In genomic region chr11:72753341-72754148, GRCh38 we compare ENCODE assay signal across 9 cellular contexts. TPM values are rescaled to one million over a fixed set of nuclear protein-coding genes. Genes with fewer than 3 reads are reported as not detected.
A peak's percentile ranks its signal among the peaks of the same experiment; 100 is the strongest.
DNase-seq lines count a peak whose midpoint lies in the region; ATAC-seq and TF ChIP-seq lines count a peak whose summit lies in the region.
"Had no signal": no experiment of that assay in that cellular context is flagged by ENCODE, and none has a peak within 500 bp of the region (broad histone marks: within the 10 kb centered on the region; RNA-seq: fewer than 3 reads in every experiment).

No MANE protein-coding gene starts in this region.

- no peaks in the 10 kb centered on the region for H3K9me2 ChIP-seq in Karpas-422 (replicated peaks; ENCODE audit: insufficient read depth, low read length)

- H3K4me2 ChIP-seq in Karpas-422 (ENCODE audit: low read depth, low read length, poor library complexity, severe bottlenecking) = no peak overlapping the region

- 60 to 71% methylated on average over 1 of the region's 9 CpGs for WGBS in gastroesophageal sphincter (ENCODE audit: low coverage in 1 of 2), 2 donors

- H3K36me3 Mint-ChIP-seq in activated naive CD8-positive, alpha-beta T cell treated with anti-CD3 and anti-CD28 coated beads, Interleukin-2, amount 50 U/mL, for 24 hours (ENCODE audit: low read depth) = no peaks in the 10 kb centered on the region

- H3K36me3 ChIP-seq in H7 (replicated peaks; ENCODE audit: control insufficient read depth, insufficient read depth, low read length) (no peaks in the 10 kb centered on the region), Karpas-422 (ENCODE audit: insufficient read depth, low read length) (no peaks in the 10 kb centered on the region), gastroesophageal sphincter (peaks cover 0 to 41% of the 10 kb centered on the region in 2 donors)

- H3K4me3 Mint-ChIP-seq in activated naive CD8-positive, alpha-beta T cell treated with anti-CD3 and anti-CD28 coated beads, Interleukin-2, amount 50 U/mL, for 24 hours = peak overlapping the region; percentile 93

- no peaks in the 10 kb centered on the region for H3K9me3 Mint-ChIP-seq in activated naive CD8-positive, alpha-beta T cell treated with anti-CD3 and anti-CD28 coated beads, Interleukin-2, amount 50 U/mL, for 24 hours

- no peak for DNase-seq in AG10803 (ENCODE audit: low read depth)
- peak; percentile 60 for DNase-seq in H7
- DNase-seq in activated naive CD8-positive, alpha-beta T cell treated with anti-CD3 and anti-CD28 coated beads, Interleukin-2, amount 50 U/mL, for 24 hours = no peak
- DNase-seq in medulla oblongata (ENCODE audit: extremely low spot score) = peak; percentile 57
- DNase-seq in Karpas-422 = no peak
- DNase-seq: NCI-H2171 had no signal

- no peak overlapping the region for H2AFZ ChIP-seq in Karpas-422 (ENCODE audit: low read length)

- H3K27me3 Mint-ChIP-seq in activated naive CD8-positive, alpha-beta T cell treated with anti-CD3 and anti-CD28 coated beads, Interleukin-2, amount 50 U/mL, for 24 hours = no peaks in the 10 kb centered on the region

- H3K27me3 ChIP-seq in H7 (ENCODE audit: control insufficient read depth, insufficient read depth, low read length) (no peaks in the 10 kb centered on the region), Karpas-422 (ENCODE audit: low read length) (no peaks in the 10 kb centered on the region), gastroesophageal sphincter (no peaks in the 10 kb centered on the region)

- no peak overlapping the region for H3K27ac Mint-ChIP-seq in activated naive CD8-positive, alpha-beta T cell treated with anti-CD3 and anti-CD28 coated beads, Interleukin-2, amount 50 U/mL, for 24 hours

- peaks cover 21% of the 10 kb centered on the region; the same call in 1 of the 2 replicates for H4K20me1 ChIP-seq in Karpas-422 (ENCODE audit: insufficient read depth, low read depth, low read length)

- H3K9ac ChIP-seq in Karpas-422 (ENCODE audit: low read length) = no peak overlapping the region

- no peak for TF ChIP-seq EP300 in gastroesophageal sphincter (IDR thresholded peaks at IDR 0.05)

- H3K79me2 ChIP-seq in Karpas-422 (ENCODE audit: low read length) = peaks cover 37% of the 10 kb centered on the region

- H3K9me3 ChIP-seq in Karpas-422 (ENCODE audit: low read length) = no peaks in the 10 kb centered on the region
- H3K9me3 ChIP-seq in gastroesophageal sphincter = no peaks in the 10 kb centered on the region

- peaks cover 35% of the 10 kb centered on the region for H3K4me1 Mint-ChIP-seq in activated naive CD8-positive, alpha-beta T cell treated with anti-CD3 and anti-CD28 coated beads, Interleukin-2, amount 50 U/mL, for 24 hours

- TF ChIP-seq POLR2A in gastroesophageal sphincter (IDR thresholded peaks at IDR 0.05) = no peak

- H3K27ac ChIP-seq in Karpas-422 (ENCODE audit: low read length) (no peak overlapping the region), gastroesophageal sphincter (peak overlapping the region in 1 of 4 donors; percentile 59)

- peaks cover 34% of the 10 kb centered on the region for H3K4me1 ChIP-seq in Karpas-422 (ENCODE audit: low read length)
- peaks cover 0 to 44% (median 16%) of the 10 kb centered on the region in 3 donors for H3K4me1 ChIP-seq in gastroesophageal sphincter

- TF ChIP-seq CTCF in AG10803 (conservative IDR thresholded peaks at IDR 0.05; ENCODE audit: low read length) = peak; percentile 18; the same call in 1 of the 2 replicates
- peak in 1 of 4 experiments; percentile 10 for TF ChIP-seq CTCF in gastroesophageal sphincter (IDR thresholded peaks at IDR 0.05)

- ATAC-seq in activated naive CD8-positive, alpha-beta T cell treated with anti-CD3 and anti-CD28 coated beads, Interleukin-2, amount 50 U/mL, for 24 hours = no peak
- ATAC-seq in HG02571 (IDR thresholded peaks at IDR 0.05; ENCODE audit: unreplicated experiment) (no peak), HG02763 (IDR thresholded peaks at IDR 0.05; ENCODE audit: unreplicated experiment) (no peak), gastroesophageal sphincter (no peak)

- H3K4me3 ChIP-seq in AG10803 (ENCODE audit: low read length) (no peak overlapping the region), H7 (ENCODE audit: insufficient read depth, low read depth, low read length) (no peak overlapping the region), Karpas-422 (ENCODE audit: low read length) (no peak overlapping the region), gastroesophageal sphincter (no peak overlapping the region)

RNA-seq across cellular contexts. Expression of gene ARAP1, which starts 1.3 kb away (rescaled TPM):
- total RNA-seq in H7 (2014; rRNA removed; shearing (Covaris generic)) = 85.2 and 85.5 TPM in 2 replicates
- 76.1 and 103 TPM in 2 replicates for total RNA-seq in Karpas-422 (2014; rRNA removed; shearing (Covaris generic); ENCODE audit: low replicate concordance)
- 100 to 1,000 TPM in 2 of 4 donors, 10 to 100 TPM in 2; 72.4 to 125 (median 95.1) TPM for total RNA-seq in gastroesophageal sphincter

RNA-seq across cellular contexts. Expression of gene STARD10, which starts 40.3 kb away (rescaled TPM):
- total RNA-seq in H7 (2014; rRNA removed; shearing (Covaris generic)) = 19.3 and 26.8 TPM in 2 replicates
- 4.3 and 4.7 TPM in 2 replicates for total RNA-seq in Karpas-422 (2014; rRNA removed; shearing (Covaris generic); ENCODE audit: low replicate concordance)
- 10 to 100 TPM; 35.8 to 56.6 (median 45.0) TPM for total RNA-seq in gastroesophageal sphincter

Comparison
In these comparisons a context has a peak if more than half of its experiments do, and no peak if none do; other contexts are left out.
1. DNase-seq: peak in H7 (single experiment) and medulla oblongata (single experiment); none in AG10803 (single experiment), activated naive CD8-positive, alpha-beta T cell treated with anti-CD3 and anti-CD28 coated beads, Interleukin-2, amount 50 U/mL, for 24 hours (single experiment) and Karpas-422 (single experiment).